1 cellular context compared by ENCODE assay signal in genomic region chr21:37338671-37339526, GRCh38.
TF ChIP-seq lines count a peak whose summit lies in the region.

No MANE protein-coding gene starts in this region.

TF ChIP-seq in SK-N-SH, 30 proteins besides CTCF, POLR2A, EP300 and RAD21 (continued from another document):
- no peak for TF ChIP-seq EZH2phosphoT487 (IDR thresholded peaks at IDR 0.05; ENCODE audit: borderline replicate concordance, low read depth)
- TF ChIP-seq NRF1 (IDR thresholded peaks at IDR 0.05; ENCODE audit: low read depth, low read length): no peak
- peak; percentile 75 for TF ChIP-seq RXRA (IDR thresholded peaks at IDR 0.05; ENCODE audit: borderline replicate concordance, low read depth)
- TF ChIP-seq YY1 (IDR thresholded peaks at IDR 0.05; ENCODE audit: low read depth): 0 out of 2 replicates have a peak, but pooled peaks have one; percentile 45
- peak; percentile 74; the same call in 1 of the 2 replicates for TF ChIP-seq FOSL2 (IDR thresholded peaks at IDR 0.05; ENCODE audit: borderline replicate concordance, low read depth)
- TF ChIP-seq, protein P1, sequence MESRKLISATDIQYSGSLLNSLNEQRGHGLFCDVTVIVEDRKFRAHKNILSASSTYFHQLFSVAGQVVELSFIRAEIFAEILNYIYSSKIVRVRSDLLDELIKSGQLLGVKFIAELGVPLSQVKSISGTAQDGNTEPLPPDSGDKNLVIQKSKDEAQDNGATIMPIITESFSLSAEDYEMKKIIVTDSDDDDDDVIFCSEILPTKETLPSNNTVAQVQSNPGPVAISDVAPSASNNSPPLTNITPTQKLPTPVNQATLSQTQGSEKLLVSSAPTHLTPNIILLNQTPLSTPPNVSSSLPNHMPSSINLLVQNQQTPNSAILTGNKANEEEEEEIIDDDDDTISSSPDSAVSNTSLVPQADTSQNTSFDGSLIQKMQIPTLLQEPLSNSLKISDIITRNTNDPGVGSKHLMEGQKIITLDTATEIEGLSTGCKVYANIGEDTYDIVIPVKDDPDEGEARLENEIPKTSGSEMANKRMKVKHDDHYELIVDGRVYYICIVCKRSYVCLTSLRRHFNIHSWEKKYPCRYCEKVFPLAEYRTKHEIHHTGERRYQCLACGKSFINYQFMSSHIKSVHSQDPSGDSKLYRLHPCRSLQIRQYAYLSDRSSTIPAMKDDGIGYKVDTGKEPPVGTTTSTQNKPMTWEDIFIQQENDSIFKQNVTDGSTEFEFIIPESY (IDR thresholded peaks at IDR 0.05; ENCODE audit: borderline replicate concordance, low read depth): no peak
- peak; percentile 74; the same call in 1 of the 2 replicates for TF ChIP-seq SIN3A (IDR thresholded peaks at IDR 0.05; ENCODE audit: borderline replicate concordance, low read depth, low read length)
- TF ChIP-seq GATA2 (CRISPR knock-in tag; IDR thresholded peaks at IDR 0.05): no peak; the same call in 1 of the 2 replicates
- TF ChIP-seq FOXJ3 (CRISPR knock-in tag; IDR thresholded peaks at IDR 0.05): peak; percentile 10; the same call in 1 of the 2 replicates
- TF ChIP-seq, protein P2, sequence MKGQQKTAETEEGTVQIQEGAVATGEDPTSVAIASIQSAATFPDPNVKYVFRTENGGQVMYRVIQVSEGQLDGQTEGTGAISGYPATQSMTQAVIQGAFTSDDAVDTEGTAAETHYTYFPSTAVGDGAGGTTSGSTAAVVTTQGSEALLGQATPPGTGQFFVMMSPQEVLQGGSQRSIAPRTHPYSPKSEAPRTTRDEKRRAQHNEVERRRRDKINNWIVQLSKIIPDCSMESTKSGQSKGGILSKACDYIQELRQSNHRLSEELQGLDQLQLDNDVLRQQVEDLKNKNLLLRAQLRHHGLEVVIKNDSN (IDR thresholded peaks at IDR 0.05; ENCODE audit: borderline replicate concordance, low read depth): peak; percentile 56; the same call in 1 of the 2 replicates
- no peak for TF ChIP-seq FOXM1 (IDR thresholded peaks at IDR 0.05; ENCODE audit: low read depth)
- TF ChIP-seq CHD2 (IDR thresholded peaks at IDR 0.05; ENCODE audit: low read length, partially characterized antibody): peak; percentile 34
- TF ChIP-seq TEAD4 (IDR thresholded peaks at IDR 0.05; ENCODE audit: borderline replicate concordance, insufficient read depth): peak; percentile 75
- TF ChIP-seq RCOR1 (IDR thresholded peaks at IDR 0.05; ENCODE audit: low read length): peak; percentile 61; the same call in 1 of the 2 replicates
- no peak; the same call in 1 of the 2 replicates for TF ChIP-seq POLR2AphosphoS5 (IDR thresholded peaks at IDR 0.05; ENCODE audit: low read depth, low read length)
- peak; percentile 87 for TF ChIP-seq MAX (IDR thresholded peaks at IDR 0.05; ENCODE audit: low read depth)
- no peak for TF ChIP-seq ELF1 (IDR thresholded peaks at IDR 0.05)
- no peak for TF ChIP-seq NFIC (IDR thresholded peaks at IDR 0.05; ENCODE audit: borderline replicate concordance)
- TF ChIP-seq JUND (IDR thresholded peaks at IDR 0.05): peak; percentile 45
- TF ChIP-seq MEF2A (IDR thresholded peaks at IDR 0.05; ENCODE audit: borderline replicate concordance, low read depth): peak; percentile 96
- no peak for TF ChIP-seq SMC3 (IDR thresholded peaks at IDR 0.05; ENCODE audit: low read depth, low read length)
- no peak; the same call in 1 of the 2 replicates for TF ChIP-seq RFX5 (IDR thresholded peaks at IDR 0.05; ENCODE audit: low read length)
- TF ChIP-seq TCF12 (IDR thresholded peaks at IDR 0.05): peak; percentile 76
- TF ChIP-seq PBX3 (IDR thresholded peaks at IDR 0.05): peak; percentile 77
TF ChIP-seq in SK-N-SH: peak in this region for 16.
